Comparison of ENCODE assay signal across 25 cellular contexts in genomic region chr1:48026275-48026674, GRCh38. TPM values are rescaled to one million over a fixed set of nuclear protein-coding genes. Genes with fewer than 3 reads are reported as not detected.
DNase-seq lines count a peak whose midpoint lies in the region; ATAC-seq, FAIRE-seq and TF ChIP-seq lines count a peak whose summit lies in the region.
"Had no signal": no experiment of that assay in that cellular context is flagged by ENCODE, and none has a peak within 500 bp of the region (broad histone marks: within the 10 kb centered on the region; RNA-seq: fewer than 3 reads in every experiment).

No MANE protein-coding gene starts in this region.

- POLR2A ChIA-PET in K562 (lab: Yijun Ruan, JAX): interaction anchor here (0.8 to 1.1 kb wide), 3 partner anchors 9 to 27 kb away, joined by 3 to 4 read pairs (median 3); no protein-coding TSS in a partner anchor

- TF ChIP-seq EP300 in K562 (IDR thresholded peaks at IDR 0.05; ENCODE audit: low read length): no peak

- H3K4me1 ChIP-seq in K562 (replicated peaks in 1 of 2; ENCODE audit: control insufficient read depth in 2 of 2, insufficient read depth in 2 of 2, low read length in 2 of 2): no peaks in the 10 kb centered on the region; a peak in 1 of 5 replicates

- WGBS in K562 (ENCODE audit: insufficient coverage, low coverage, missing lambda C conversion rate): 0% methylated on average over 2 of the region's 2 CpGs

- ATAC-seq in K562 (no peak), HG02763 (IDR thresholded peaks at IDR 0.05; ENCODE audit: unreplicated experiment) (no peak)
- ATAC-seq: SK-N-SH treated with all-trans-retinoic acid at 6 μM for 48 hours; stimulated activated naive CD8-positive, alpha-beta T cell treated with anti-CD3 and anti-CD28 coated beads, Interleukin-15, amount 100 ng/mL, for 72 hours had no signal

- H3K9me1 ChIP-seq in K562 (ENCODE audit: control insufficient read depth, insufficient read depth, low read length): no peaks in the 10 kb centered on the region

- no peaks in the 10 kb centered on the region for H3K9me3 ChIP-seq in K562 (replicated peaks; ENCODE audit: control insufficient read depth, insufficient read depth, low read depth, low read length)

- no peaks in the 10 kb centered on the region; a peak in 1 of 5 replicates for H3K27me3 ChIP-seq in K562 (ENCODE audit: control insufficient read depth in 2 of 2, insufficient read depth in 2 of 2, low read length in 2 of 2)
- H3K27me3 ChIP-seq: brain microvascular endothelial cell had no signal

- H3K9ac ChIP-seq in K562 (ENCODE audit: insufficient read depth in 1 of 2, low read depth in 2 of 2, low read length in 2 of 2): no peak overlapping the region

- DNase-seq in NK-92 treated with Interleukin-12 subunit alpha and Interleukin-12 subunit beta, amount 100 ng/mL, for 24 hours (lab: John Stamatoyannopoulos, UW): peak; percentile 60
- DNase-seq in NK-92 (lab: John Stamatoyannopoulos, UW; ENCODE audit: unreplicated experiment) (no peak), K562 (ENCODE audit: extremely low read depth in 1 of 4, low spot score in 3 of 4) (no peak), glomerular visceral epithelial cell (ENCODE audit: extremely low spot score) (peak; percentile 60), stromal cell of bone marrow (ENCODE audit: low read depth) (peak; percentile 52), NCI-H1930 (lab: John Stamatoyannopoulos, UW) (no peak), pons (ENCODE audit: low spot score) (no peak)
- DNase-seq: 8988T; activated CD4-positive, alpha-beta T cell treated with anti-CD3 and anti-CD28 coated beads, Interleukin-2, amount 50 U/mL, for 1 hour; brain microvascular endothelial cell; dorsolateral prefrontal cortex; HFFc6; KG1; NCI-H1436 treated with DMSO at 0.1 percent for 48 hours; NCI-H446; nephron progenitor cell; stimulated activated naive CD8-positive, alpha-beta T cell treated with anti-CD3 and anti-CD28 coated beads, Interleukin-15, amount 100 ng/mL, for 72 hours had no signal

- no peak overlapping the region for H3K27ac ChIP-seq in K562 (ENCODE audit: extremely low read depth, low read depth, low read length)
- H3K27ac ChIP-seq: brain microvascular endothelial cell, C4-2B, dorsolateral prefrontal cortex had no signal

- no peak for TF ChIP-seq RAD21 in K562 (CRISPR knock-in tag; conservative IDR thresholded peaks at IDR 0.05 in 1 of 2, IDR thresholded peaks at IDR 0.05 in 1 of 2)

- no peak overlapping the region for H3K4me3 ChIP-seq in K562
- H3K4me3 ChIP-seq: dorsolateral prefrontal cortex had no signal

- no peaks in the 10 kb centered on the region for H3K36me3 ChIP-seq in K562 (ENCODE audit: control insufficient read depth, insufficient read depth, low read length)
- H3K36me3 ChIP-seq: brain microvascular endothelial cell had no signal

- intact Hi-C loops in K562 (cut with micrococcal nuclease): no loop called here

- no TSS peak for BruUV-seq in K562 (replicated peaks; lab: Mats Ljungman, UMichigan)

- no peak overlapping the region for H2AFZ ChIP-seq in K562 (ENCODE audit: low read depth, low read length)

- no peak for TF ChIP-seq POLR2A in K562 (conservative IDR thresholded peaks at IDR 0.05)

- CTCF ChIA-PET in K562 (lab: Yijun Ruan, JAX; ENCODE audit: low intra/inter-chr PET ratio): no interaction called here

- no peak for FAIRE-seq in K562 (lab: Jason Lieb, UNC)
- FAIRE-seq: GM18507 had no signal

- in situ Hi-C loops in K562 (cut with MboI): no loop called here

- no peak for TF ChIP-seq CTCF in K562 (IDR thresholded peaks at IDR 0.05 in 2 of 3, conservative IDR thresholded peaks at IDR 0.05 in 1 of 3; ENCODE audit: insufficient read depth in 2 of 3, low read depth in 1 of 3, low read length in 3 of 3)

- no peaks in the 10 kb centered on the region for H4K20me1 ChIP-seq in K562 (replicated peaks; ENCODE audit: control insufficient read depth, insufficient read depth, low read length)

- no peaks in the 10 kb centered on the region for H3K79me2 ChIP-seq in K562 (ENCODE audit: control insufficient read depth, insufficient read depth, low read length)

- H3K4me2 ChIP-seq in K562 (ENCODE audit: insufficient read depth, low read length): no peak overlapping the region

TF ChIP-seq in K562, 482 proteins besides CTCF, POLR2A, EP300 and RAD21:
- TF ChIP-seq, protein P1, sequence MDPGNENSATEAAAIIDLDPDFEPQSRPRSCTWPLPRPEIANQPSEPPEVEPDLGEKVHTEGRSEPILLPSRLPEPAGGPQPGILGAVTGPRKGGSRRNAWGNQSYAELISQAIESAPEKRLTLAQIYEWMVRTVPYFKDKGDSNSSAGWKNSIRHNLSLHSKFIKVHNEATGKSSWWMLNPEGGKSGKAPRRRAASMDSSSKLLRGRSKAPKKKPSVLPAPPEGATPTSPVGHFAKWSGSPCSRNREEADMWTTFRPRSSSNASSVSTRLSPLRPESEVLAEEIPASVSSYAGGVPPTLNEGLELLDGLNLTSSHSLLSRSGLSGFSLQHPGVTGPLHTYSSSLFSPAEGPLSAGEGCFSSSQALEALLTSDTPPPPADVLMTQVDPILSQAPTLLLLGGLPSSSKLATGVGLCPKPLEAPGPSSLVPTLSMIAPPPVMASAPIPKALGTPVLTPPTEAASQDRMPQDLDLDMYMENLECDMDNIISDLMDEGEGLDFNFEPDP (CRISPR knock-in tag; IDR thresholded peaks at IDR 0.05): no peak
- no peak for TF ChIP-seq MCM7 (IDR thresholded peaks at IDR 0.05)
- no peak for TF ChIP-seq DNMT1 (IDR thresholded peaks at IDR 0.05)
- no peak for TF ChIP-seq ZNF589 (CRISPR knock-in tag; IDR thresholded peaks at IDR 0.05; ENCODE audit: low read depth)
- no peak for TF ChIP-seq NFE2L1 (tag; IDR thresholded peaks at IDR 0.05; ENCODE audit: borderline replicate concordance, low read depth)
- TF ChIP-seq SAFB2 (IDR thresholded peaks at IDR 0.05; ENCODE audit: borderline replicate concordance, low read depth, low read length, severe bottlenecking): no peak
- TF ChIP-seq BMI1 (IDR thresholded peaks at IDR 0.05; ENCODE audit: low read length): no peak
- no peak for TF ChIP-seq JUND (IDR thresholded peaks at IDR 0.05; ENCODE audit: borderline replicate concordance, low read depth, low read length)
- 0 out of 3 replicates have a peak, but pooled peaks have one; percentile 23 for TF ChIP-seq JUND (tag; IDR thresholded peaks at IDR 0.05; ENCODE audit: borderline replicate concordance, low read depth, low read length)
- no peak for TF ChIP-seq RBM39 (optimal IDR thresholded peaks at IDR 0.05; ENCODE audit: low read depth, low read length)
- peak; percentile 92 for TF ChIP-seq FOSL1 (tag; conservative IDR thresholded peaks at IDR 0.05)
- no peak for TF ChIP-seq RFX7 (CRISPR knock-in tag; IDR thresholded peaks at IDR 0.05)
- no peak for TF ChIP-seq LCOR (CRISPR knock-in tag; IDR thresholded peaks at IDR 0.05)
- TF ChIP-seq ZNF23 (CRISPR knock-in tag; IDR thresholded peaks at IDR 0.05): no peak
- no peak for TF ChIP-seq PHB (CRISPR knock-in tag; IDR thresholded peaks at IDR 0.05)
- TF ChIP-seq NONO (IDR thresholded peaks at IDR 0.05; ENCODE audit: low read depth in 2 of 2, low read length in 1 of 2): no peak
- TF ChIP-seq ZNF232 (CRISPR knock-in tag; IDR thresholded peaks at IDR 0.05): no peak
- TF ChIP-seq NCOA4 (IDR thresholded peaks at IDR 0.05; ENCODE audit: partially characterized antibody): no peak
- TF ChIP-seq SMAD1 (IDR thresholded peaks at IDR 0.05; ENCODE audit: low read depth, low read length, partially characterized antibody): no peak
- no peak for TF ChIP-seq ZNF77 (CRISPR knock-in tag; IDR thresholded peaks at IDR 0.05)
- TF ChIP-seq ZNF324 (CRISPR knock-in tag; IDR thresholded peaks at IDR 0.05): no peak
- peak; percentile 45 for TF ChIP-seq CEBPB (tag; IDR thresholded peaks at IDR 0.05)
- TF ChIP-seq CEBPG (CRISPR knock-in tag; IDR thresholded peaks at IDR 0.05): no peak
- peak; percentile 53 to 74 for TF ChIP-seq CEBPG (tag; conservative IDR thresholded peaks at IDR 0.05 in 1 of 2, IDR thresholded peaks at IDR 0.05 in 1 of 2)
- TF ChIP-seq FOXK1 (CRISPR knock-in tag; IDR thresholded peaks at IDR 0.05; ENCODE audit: borderline replicate concordance): no peak
- TF ChIP-seq SIRT6 (IDR thresholded peaks at IDR 0.05; ENCODE audit: low read depth, low read length): no peak
- TF ChIP-seq GMEB1 (CRISPR knock-in tag; IDR thresholded peaks at IDR 0.05): no peak
- TF ChIP-seq EZH2 (IDR thresholded peaks at IDR 0.05; ENCODE audit: borderline replicate concordance, low read depth, low read length): no peak

RNA-seq across cellular contexts. Expression of gene TRABD2B, which starts 29.1 kb away (rescaled TPM):
- total RNA-seq in K562 (2011; cell fraction: chromatin; rRNA removed; ENCODE audit: low replicate concordance): not detected in 2 replicates
- total RNA-seq in K562 (2011; cell fraction: nucleolus; rRNA removed): not detected in 2 replicates
- total RNA-seq in K562 (2011; cell fraction: nucleoplasm; rRNA removed): not detected in 2 replicates
- total RNA-seq in K562 (2014; rRNA removed): not detected in 2 replicates
- total RNA-seq in K562 (2014; rRNA removed; fragmentation: Illumina TruSeq; extraction: Trizol): not detected in 2 replicates
- total RNA-seq in K562 (2015; rRNA removed; fragmentation: Illumina TruSeq; extraction: Trizol): not detected in 2 replicates
- total RNA-seq in K562 (2021): not detected in 2 replicates
- polyA plus RNA-seq in K562 (2011; rRNA removed): not detected in 2 replicates
- polyA plus RNA-seq in K562 (2011; cell fraction: cytosol; rRNA removed): not detected in 2 replicates
- polyA plus RNA-seq in K562 (2011; cell fraction: nucleus; rRNA removed): not detected in 2 replicates
- polyA plus RNA-seq in K562 (2012): not detected in 2 replicates
- not detected in 2 replicates for polyA plus RNA-seq in K562 (2014; fragmentation: Illumina TruSeq; extraction: Trizol)
- polyA plus RNA-seq in K562 (2014; fragmentation: Nextera tagmentation; extraction: Ambion mirVana): not detected
- not detected in 2 replicates for polyA plus RNA-seq in K562 (2014; rRNA removed)
- polyA minus RNA-seq in K562 (2011; rRNA and poly(A)+ RNA removed): not detected in 2 replicates
- polyA minus RNA-seq in K562 (2011; cell fraction: cytosol; rRNA and poly(A)+ RNA removed): not detected in 2 replicates
- polyA minus RNA-seq in K562 (2011; cell fraction: nucleus; rRNA and poly(A)+ RNA removed): not detected in 2 replicates
- total RNA-seq: activated naive CD4-positive, alpha-beta T cell treated with anti-CD3 and anti-CD28 coated beads, Interleukin-2, amount 50 U/mL, for 72 hours; HFFc6; lung microvascular endothelial cell; OCI-LY7; pulmonary artery endothelial cell had no signal

Comparison
In these comparisons a context has a peak if more than half of its experiments do, and no peak if none do; other contexts are left out.
1. DNase-seq: peak in NK-92 treated with Interleukin-12 subunit alpha and Interleukin-12 subunit beta, amount 100 ng/mL, for 24 hours (single experiment), glomerular visceral epithelial cell (single experiment) and stromal cell of bone marrow (single experiment); none in NK-92 (single experiment), K562 (0 of 4), NCI-H1930 (0 of 2) and pons (single experiment).